Comparison of ENCODE assay signal across 33 cellular contexts in the genomic region with DNA sequence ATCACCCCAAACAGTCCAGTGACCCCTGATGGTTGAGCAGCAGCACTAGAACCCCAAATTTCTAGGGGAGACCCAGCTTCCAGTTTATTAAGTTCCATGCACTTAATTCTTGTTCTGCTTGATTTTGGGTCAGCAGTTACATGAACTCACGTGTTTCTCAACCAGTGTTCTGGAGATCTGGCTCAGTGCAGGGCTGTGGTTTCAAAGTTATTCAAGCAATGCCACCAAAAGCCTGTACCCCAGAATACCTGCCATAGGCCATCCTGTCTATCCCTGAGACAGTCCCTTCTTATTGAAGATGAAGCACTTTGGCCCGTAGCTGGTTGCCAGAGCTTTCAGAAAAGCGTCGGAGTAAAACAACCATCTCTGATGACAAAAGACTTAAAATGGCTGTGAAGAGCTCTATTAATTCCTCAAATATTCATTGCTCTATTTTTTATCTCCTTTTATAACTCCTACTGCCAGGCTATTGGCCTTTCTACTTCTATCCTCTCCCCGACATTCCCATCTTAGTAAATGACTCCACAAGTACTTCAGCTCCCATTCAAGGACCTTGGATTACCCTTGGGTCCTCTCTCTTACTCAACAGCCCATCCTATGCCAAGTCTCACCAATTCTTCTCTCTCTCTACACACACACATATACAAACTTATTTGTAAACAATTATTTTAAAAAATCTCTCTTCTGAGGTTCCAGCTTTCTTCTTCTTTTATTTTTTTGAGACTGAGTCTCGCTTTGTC. TPM values are rescaled to one million over a fixed set of nuclear protein-coding genes. Genes with fewer than 3 reads are reported as not detected.
"Had no signal": no experiment of that assay in that cellular context is flagged by ENCODE, and none has a peak within 500 bp of the region (broad histone marks: within the 10 kb centered on the region; RNA-seq: fewer than 3 reads in every experiment).

No MANE protein-coding gene starts in this region.

- H3K27me3 ChIP-seq: brain microvascular endothelial cell, pancreas, spleen, tibial artery had no signal

- H3K27me3 Mint-ChIP-seq: activated T-helper 17 cell treated with anti-CD3 and anti-CD28 coated beads, Interleukin-2, amount 50 U/mL, for 72 hours had no signal

- DNase-seq: activated CD4-positive, alpha-beta memory T cell treated with anti-CD3 and anti-CD28 coated beads for 36 hours; activated CD4-positive, alpha-beta T cell treated with anti-CD3 and anti-CD28 coated beads, Interleukin-2, amount 10 ng/mL, durations not matched to agents 24 days and 14 days; activated CD4-positive, CD25-positive, alpha-beta regulatory T cell treated with anti-CD3 and anti-CD28 coated beads, Interleukin-2, amount 50 U/mL, for 72 hours; activated gamma-delta T cell treated with Interleukin-2 at 50 U/mL for 16 hours; activated naive CD4-positive, alpha-beta T cell treated with anti-CD3 and anti-CD28 coated beads, Interleukin-2, amount 50 U/mL, for 16 hours; activated T-cell treated with anti-CD3 and anti-CD28 coated beads, Interleukin-2, amount 50 U/mL, for 4 hours; amniotic stem cell; brain microvascular endothelial cell; caudate nucleus; foreskin melanocyte; heart right ventricle; kidney glomerular epithelial cell; left ventricle myocardium inferior; naive thymus-derived CD4-positive, alpha-beta T cell; nucleus accumbens; pancreas; retina; spleen; stimulated activated naive CD4-positive, alpha-beta T cell; T-helper 2 cell; tibial artery; upper lobe of right lung had no signal

- H3K27ac Mint-ChIP-seq: activated CD4-positive, alpha-beta memory T cell treated with anti-CD3 and anti-CD28 coated beads for 36 hours; activated CD4-positive, alpha-beta T cell treated with anti-CD3 and anti-CD28 coated beads, Interleukin-2, amount 10 ng/mL, durations not matched to agents 24 days and 14 days; activated T-helper 17 cell treated with anti-CD3 and anti-CD28 coated beads, Interleukin-2, amount 50 U/mL, for 72 hours; mesothelial cell of epicardium had no signal

- H3K4me1 ChIP-seq: heart right ventricle, left ventricle myocardium inferior, pancreas, prostate gland, suprapubic skin, tibial artery, upper lobe of right lung had no signal

- H3K4me3 ChIP-seq: heart right ventricle, left ventricle myocardium inferior, pancreas, prostate gland, spleen, suprapubic skin, tibial artery, upper lobe of right lung had no signal

- H3K9me3 Mint-ChIP-seq: activated CD4-positive, alpha-beta memory T cell treated with anti-CD3 and anti-CD28 coated beads for 36 hours; activated CD4-positive, alpha-beta T cell treated with anti-CD3 and anti-CD28 coated beads, Interleukin-2, amount 10 ng/mL, durations not matched to agents 24 days and 14 days; activated T-cell treated with anti-CD3 and anti-CD28 coated beads, Interleukin-2, amount 50 U/mL, for 4 hours; activated T-helper 17 cell treated with anti-CD3 and anti-CD28 coated beads, Interleukin-2, amount 50 U/mL, for 72 hours; mesothelial cell of epicardium; naive thymus-derived CD4-positive, alpha-beta T cell; neural crest cell had no signal

- ATAC-seq: activated T-cell treated with anti-CD3 and anti-CD28 coated beads, Interleukin-2, amount 50 U/mL, for 4 hours; activated T-helper 17 cell treated with anti-CD3 and anti-CD28 coated beads, Interleukin-2, amount 50 U/mL, for 72 hours; esophagus mucosa; naive thymus-derived CD4-positive, alpha-beta T cell; pancreas; upper lobe of right lung had no signal

- H3K27ac ChIP-seq: brain microvascular endothelial cell, heart right ventricle, left ventricle myocardium inferior, pancreas, prostate gland, spleen, suprapubic skin, tibial artery, upper lobe of right lung had no signal

- H3K4me1 Mint-ChIP-seq: activated CD4-positive, alpha-beta T cell treated with anti-CD3 and anti-CD28 coated beads, Interleukin-2, amount 10 ng/mL, durations not matched to agents 24 days and 14 days; activated T-helper 17 cell treated with anti-CD3 and anti-CD28 coated beads, Interleukin-2, amount 50 U/mL, for 72 hours; mesothelial cell of epicardium; naive thymus-derived CD4-positive, alpha-beta T cell had no signal

- H3K4me3 Mint-ChIP-seq: activated CD4-positive, alpha-beta memory T cell treated with anti-CD3 and anti-CD28 coated beads for 36 hours; activated CD4-positive, alpha-beta T cell treated with anti-CD3 and anti-CD28 coated beads, Interleukin-2, amount 10 ng/mL, durations not matched to agents 24 days and 14 days; activated T-cell treated with anti-CD3 and anti-CD28 coated beads, Interleukin-2, amount 50 U/mL, for 4 hours; activated T-helper 17 cell treated with anti-CD3 and anti-CD28 coated beads, Interleukin-2, amount 50 U/mL, for 72 hours; mesothelial cell of epicardium; naive thymus-derived CD4-positive, alpha-beta T cell; neural crest cell had no signal

RNA-seq across cellular contexts. Expression of gene VPREB1, which starts 18.0 kb away (rescaled TPM):
- total RNA-seq: activated CD4-positive, alpha-beta memory T cell treated with anti-CD3 and anti-CD28 coated beads for 36 hours; activated CD4-positive, alpha-beta T cell treated with anti-CD3 and anti-CD28 coated beads, Interleukin-2, amount 10 ng/mL, durations not matched to agents 24 days and 14 days; activated CD8-positive, alpha-beta memory T cell treated with anti-CD3 and anti-CD28 coated beads for 36 hours; activated T-cell treated with anti-CD3 and anti-CD28 coated beads, Interleukin-2, amount 50 U/mL, for 4 hours; activated T-helper 17 cell treated with anti-CD3 and anti-CD28 coated beads, Interleukin-2, amount 50 U/mL, for 72 hours; astrocyte; chondrocyte; esophagus mucosa; glomerular endothelial cell; heart right ventricle; left ventricle myocardium inferior; lung microvascular endothelial cell; mesothelial cell of epicardium; naive thymus-derived CD4-positive, alpha-beta T cell; neural crest cell; pancreas; prostate gland; spleen; suprapubic skin; upper lobe of right lung had no signal
- polyA plus RNA-seq: heart right ventricle; naive thymus-derived CD4-positive, alpha-beta T cell; pancreas had no signal
